ENCODE assay signal across 7 cellular contexts in genomic region chr2:52409308-52410118, GRCh38.
DNase-seq lines count a peak whose midpoint lies in the region; ATAC-seq and TF ChIP-seq lines count a peak whose summit lies in the region.
"Not testable (repeated sequence)": the region's sequence is repeated elsewhere in the genome, so short reads cannot be mapped to it uniquely, and the experiment has no call there.

No MANE protein-coding gene starts in this region.

- H3K9me3 ChIP-seq in WERI-Rb-1 (ENCODE audit: severe bottlenecking); left ventricle myocardium inferior (replicated peaks): not testable (repeated sequence)

- peak; percentile 54 for ATAC-seq in GM23338

- intact Hi-C loops in left ventricle myocardium inferior (cut with micrococcal nuclease) = not testable (repeated sequence)

- H3K27ac ChIP-seq in GM23338 (ENCODE audit: low read depth); WERI-Rb-1; left ventricle myocardium inferior (replicated peaks): not testable (repeated sequence)

- H3K9me2 ChIP-seq in GM23338 (ENCODE audit: insufficient read depth) = not testable (repeated sequence)

- not testable (repeated sequence) for H3K4me2 ChIP-seq in GM23338

- not testable (repeated sequence) for H3K9me3 Mint-ChIP-seq in GM23338, nephron progenitor cell

- not testable (repeated sequence) for H3K36me3 Mint-ChIP-seq in GM23338 (ENCODE audit: low read depth); nephron progenitor cell (ENCODE audit: low read depth)

- DNase-seq in GM12865 (ENCODE audit: low read depth) (peak; percentile 7), GM23338 (ENCODE audit: low spot score) (peak; percentile 11), NAMALWA (ENCODE audit: low spot score) (peak; percentile 45), OCI-M2 (lab: John Stamatoyannopoulos, UW; ENCODE audit: unreplicated experiment) (peak; percentile 67), WERI-Rb-1 (peak; percentile 30)
- not testable (repeated sequence) for DNase-seq in left ventricle myocardium inferior, nephron progenitor cell

- H3K4me3 ChIP-seq in GM12865 (ENCODE audit: low read depth, low read length); GM23338; WERI-Rb-1 (ENCODE audit: low read depth, low read length); left ventricle myocardium inferior: not testable (repeated sequence)

- not testable (repeated sequence) for H3K36me3 ChIP-seq in GM23338 (ENCODE audit: insufficient read depth); WERI-Rb-1; left ventricle myocardium inferior

- TF ChIP-seq CTCF in GM12865 (IDR thresholded peaks at IDR 0.05; ENCODE audit: insufficient read depth, low read depth, low read length, missing control alignments); nephron progenitor cell (IDR thresholded peaks at IDR 0.05): not testable (repeated sequence)
- TF ChIP-seq CTCF in GM23338 (conservative IDR thresholded peaks at IDR 0.05; ENCODE audit: low read depth in 2 of 2) (peak; percentile 38 to 49), WERI-Rb-1 (IDR thresholded peaks at IDR 0.05; ENCODE audit: low read depth, low read length) (peak; percentile 39; the same call in 1 of the 2 replicates), left ventricle myocardium inferior (IDR thresholded peaks at IDR 0.05; ENCODE audit: borderline replicate concordance) (peak; percentile 33)

- H3K27me3 Mint-ChIP-seq in GM23338 (ENCODE audit: insufficient read depth, low read depth, poor library complexity); nephron progenitor cell (ENCODE audit: low read depth, poor library complexity): not testable (repeated sequence)

- H3K27me3 ChIP-seq in GM23338 (ENCODE audit: insufficient read depth); WERI-Rb-1 (ENCODE audit: insufficient read depth, low read depth, severe bottlenecking); left ventricle myocardium inferior (ENCODE audit: low read depth): not testable (repeated sequence)

- H3K4me3 Mint-ChIP-seq in GM23338, nephron progenitor cell: not testable (repeated sequence)

- not testable (repeated sequence) for H3K4me1 Mint-ChIP-seq in GM23338, nephron progenitor cell

- not testable (repeated sequence) for H3K27ac Mint-ChIP-seq in GM23338
- H3K27ac Mint-ChIP-seq in nephron progenitor cell = peak overlapping the region; percentile 78

- not testable (repeated sequence) for H3F3A ChIP-seq in GM23338 (replicated peaks; ENCODE audit: low read depth)

- not testable (repeated sequence) for H4K20me1 ChIP-seq in GM23338 (replicated peaks; ENCODE audit: insufficient read depth)

- not testable (repeated sequence) for H3K4me1 ChIP-seq in GM23338 (ENCODE audit: insufficient read depth); left ventricle myocardium inferior

- peak overlapping the region; percentile 90 for H2AFZ ChIP-seq in GM23338

- H3K79me2 ChIP-seq in GM23338 (replicated peaks; ENCODE audit: insufficient read depth) = not testable (repeated sequence)
